In the genomic region with DNA sequence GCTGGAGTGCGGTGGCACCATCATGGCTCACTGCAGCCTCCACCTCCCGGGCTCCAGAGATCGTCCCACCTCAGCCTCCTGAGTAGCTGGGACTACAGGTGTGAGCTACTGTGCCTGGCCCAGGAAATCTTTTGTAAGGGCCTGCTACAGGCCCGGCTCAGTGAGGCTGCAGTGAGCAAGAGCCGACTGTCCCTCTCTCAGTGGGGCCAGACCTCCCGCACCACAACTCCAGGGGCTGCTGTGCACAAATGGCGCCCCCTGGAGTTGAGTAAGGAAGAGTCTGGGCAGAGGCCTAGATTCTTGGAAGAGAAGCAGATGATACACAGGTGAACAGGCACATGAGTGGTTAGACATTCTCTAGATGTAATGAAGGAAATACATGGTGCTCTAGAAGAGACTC, we compare ENCODE assay signal across 8 cellular contexts. TPM values are rescaled to one million over a fixed set of nuclear protein-coding genes. Genes with fewer than 3 reads are reported as not detected.
DNase-seq lines count a peak whose midpoint lies in the region; ATAC-seq, FAIRE-seq and TF ChIP-seq lines count a peak whose summit lies in the region.

No MANE protein-coding gene starts in this region.

- intact Hi-C loops in kidney (cut with DNase I), result no loop called here

- peak; percentile 56 for ATAC-seq in activated CD8-positive, alpha-beta T cell treated with anti-CD3 and anti-CD28 coated beads, Interleukin-2, amount 10 ng/mL, durations not matched to agents 7 days and 5 days

- H3K4me1 Mint-ChIP-seq in activated CD8-positive, alpha-beta T cell treated with anti-CD3 and anti-CD28 coated beads, Interleukin-2, amount 10 ng/mL, durations not matched to agents 7 days and 5 days (ENCODE audit: low read depth), result peaks cover 11% of the 10 kb centered on the region

- H3K36me3 ChIP-seq in kidney (ENCODE audit: control insufficient read depth in 1 of 2, insufficient read depth in 2 of 2, low read length in 2 of 2), result no peaks in the 10 kb centered on the region

- CTCF ChIA-PET in activated CD8-positive, alpha-beta T cell treated with anti-CD3 and anti-CD28 coated beads, Interleukin-2, amount 10 ng/mL, durations not matched to agents 7 days and 5 days (lab: Charles Lee), result interaction anchor here (0.6 to 2.3 kb wide), 11 partner anchors 9 to 390 kb away, joined by 3 to 11 read pairs (median 4); no protein-coding TSS in a partner anchor

- no peak overlapping the region for H3K4me3 ChIP-seq in AG09309 (ENCODE audit: control insufficient read depth, low read depth, low read length)
- H3K4me3 ChIP-seq in kidney (ENCODE audit: low read length in 2 of 2), result no peak overlapping the region

- FAIRE-seq in kidney (lab: Jason Lieb, UNC), result no peak

- no peak overlapping the region for H3K4me3 Mint-ChIP-seq in activated CD8-positive, alpha-beta T cell treated with anti-CD3 and anti-CD28 coated beads, Interleukin-2, amount 10 ng/mL, durations not matched to agents 7 days and 5 days

- no peaks in the 10 kb centered on the region for H3K9me3 ChIP-seq in kidney (ENCODE audit: control insufficient read depth in 1 of 2, low read length in 2 of 2)

- H3K4me1 ChIP-seq in kidney (ENCODE audit: control insufficient read depth in 1 of 2, insufficient read depth in 1 of 2, low read depth in 1 of 2, low read length in 2 of 2), result peaks cover 5 to 9% of the 10 kb centered on the region in 2 donors

- H3K27me3 Mint-ChIP-seq in activated CD8-positive, alpha-beta T cell treated with anti-CD3 and anti-CD28 coated beads, Interleukin-2, amount 10 ng/mL, durations not matched to agents 7 days and 5 days (ENCODE audit: low read depth), result no peaks in the 10 kb centered on the region

- DNase-seq in AG09309 (ENCODE audit: low read depth) (no peak), GM13977 (ENCODE audit: low spot score) (no peak), kidney (no peak), GF-D8 (lab: John Stamatoyannopoulos, UW) (no peak), T-helper 9 cell (no peak), KG1 (lab: John Stamatoyannopoulos, UW) (no peak)
- peak; percentile 45 for DNase-seq in activated CD8-positive, alpha-beta T cell treated with anti-CD3 and anti-CD28 coated beads, Interleukin-2, amount 10 ng/mL, durations not matched to agents 7 days and 5 days
- no peak for DNase-seq in effector CD4-positive, alpha-beta T cell

- TF ChIP-seq CTCF in AG09309 (IDR thresholded peaks at IDR 0.05; ENCODE audit: control insufficient read depth, insufficient read depth, low read depth, low read length, missing control alignments), result peak; percentile 52
- TF ChIP-seq CTCF in GM13977 (IDR thresholded peaks at IDR 0.05; ENCODE audit: extremely low read depth, insufficient read depth, missing control alignments), result peak; percentile 57
- TF ChIP-seq CTCF in kidney (IDR thresholded peaks at IDR 0.05; ENCODE audit: borderline replicate concordance, extremely low read depth, insufficient read depth), result peak; percentile 34

- H3K9me3 Mint-ChIP-seq in activated CD8-positive, alpha-beta T cell treated with anti-CD3 and anti-CD28 coated beads, Interleukin-2, amount 10 ng/mL, durations not matched to agents 7 days and 5 days (ENCODE audit: insufficient read depth), result no peaks in the 10 kb centered on the region

- in situ Hi-C loops in GM13977 (cut with MboI; ENCODE audit: low pct_unique_long_range_greater_than_20kb, low sequenced_read_pairs, unreplicated experiment), result no loop called here

- H3K36me3 Mint-ChIP-seq in activated CD8-positive, alpha-beta T cell treated with anti-CD3 and anti-CD28 coated beads, Interleukin-2, amount 10 ng/mL, durations not matched to agents 7 days and 5 days (ENCODE audit: low read depth), result peaks cover 6% of the 10 kb centered on the region

- POLR2A ChIA-PET in activated CD8-positive, alpha-beta T cell treated with anti-CD3 and anti-CD28 coated beads, Interleukin-2, amount 10 ng/mL, durations not matched to agents 7 days and 5 days (lab: Charles Lee), result interaction anchor here (0.6 kb wide), 1 partner anchor 51 kb away, joined by 4 read pairs; no protein-coding TSS in a partner anchor

- no peak overlapping the region for H3K9ac ChIP-seq in kidney (ENCODE audit: low read length in 2 of 2)

- no peak overlapping the region for H3K27ac ChIP-seq in kidney (ENCODE audit: low read depth in 2 of 2, low read length in 2 of 2)

- no peak overlapping the region for H3K27ac Mint-ChIP-seq in activated CD8-positive, alpha-beta T cell treated with anti-CD3 and anti-CD28 coated beads, Interleukin-2, amount 10 ng/mL, durations not matched to agents 7 days and 5 days

RNA-seq across cellular contexts. Expression of gene SERHL2, which starts 7.0 kb away (rescaled TPM):
- 1 to 10 TPM; 2.3 to 2.4 TPM for total RNA-seq in activated CD8-positive, alpha-beta T cell treated with anti-CD3 and anti-CD28 coated beads, Interleukin-2, amount 10 ng/mL, durations not matched to agents 7 days and 5 days
- total RNA-seq in kidney, result 3.1 TPM
- 4.9 TPM for polyA plus RNA-seq in kidney (ENCODE audit: insufficient read depth, low read depth, low replicate concordance)

RNA-seq across cellular contexts. Expression of gene RRP7A, which starts 41.2 kb away (rescaled TPM):
- total RNA-seq in activated CD8-positive, alpha-beta T cell treated with anti-CD3 and anti-CD28 coated beads, Interleukin-2, amount 10 ng/mL, durations not matched to agents 7 days and 5 days, result 10 to 100 TPM; 85.9 to 90.1 TPM
- total RNA-seq in kidney, result 35.2 TPM
- polyA plus RNA-seq in kidney (ENCODE audit: insufficient read depth, low read depth, low replicate concordance), result 26.3 TPM

RNA-seq across cellular contexts. Expression of gene POLDIP3, which starts 53.9 kb away (rescaled TPM):
- total RNA-seq in activated CD8-positive, alpha-beta T cell treated with anti-CD3 and anti-CD28 coated beads, Interleukin-2, amount 10 ng/mL, durations not matched to agents 7 days and 5 days, result 10 to 100 TPM; 77.2 to 80.6 TPM
- total RNA-seq in kidney, result 67.9 TPM
- 44.1 TPM for polyA plus RNA-seq in kidney (ENCODE audit: insufficient read depth, low read depth, low replicate concordance)
